Comparison of ENCODE assay signal across 8 cellular contexts in the genomic region with DNA sequence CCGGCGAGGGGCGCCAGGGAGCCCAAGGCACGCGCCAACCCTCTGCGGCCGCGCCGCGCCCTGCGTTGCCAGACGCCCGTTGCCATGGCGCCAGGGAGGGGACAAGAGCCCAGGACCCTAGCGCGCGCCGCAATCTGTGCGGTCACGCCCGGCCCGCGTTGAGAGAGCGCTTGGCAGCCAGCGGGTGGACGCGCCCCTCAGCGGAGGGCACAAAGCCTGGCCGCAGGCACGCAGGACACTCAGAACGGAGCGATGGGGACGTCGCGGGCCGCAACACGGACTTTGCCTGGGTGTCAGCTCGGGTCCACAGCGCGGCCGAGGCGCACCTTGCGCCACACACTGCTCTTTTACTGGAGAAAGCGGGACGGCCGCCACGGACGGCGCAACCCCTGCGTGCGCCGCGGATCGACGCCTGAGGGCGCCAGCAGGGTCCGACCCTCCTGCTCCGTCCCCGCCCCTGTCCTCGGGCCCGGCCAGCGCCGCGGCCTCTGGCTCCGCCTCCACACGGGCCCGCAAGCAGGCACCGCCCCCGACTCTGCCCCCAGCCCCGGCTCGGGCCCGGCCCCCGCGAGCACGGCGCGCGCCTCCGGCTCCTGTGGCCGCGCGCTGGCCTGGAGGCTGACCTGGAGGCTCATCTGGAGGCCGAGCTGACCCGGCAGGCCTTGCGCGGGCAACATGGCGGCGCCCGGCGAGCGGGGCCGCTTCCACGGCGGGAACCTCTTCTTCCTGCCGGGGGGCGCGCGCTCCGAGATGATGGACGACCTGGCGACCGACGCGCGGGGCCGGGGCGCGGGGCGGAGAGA. TPM values are rescaled to one million over a fixed set of nuclear protein-coding genes. Genes with fewer than 3 reads are reported as not detected.
DNase-seq lines count a peak whose midpoint lies in the region; ATAC-seq and TF ChIP-seq lines count a peak whose summit lies in the region.

A gene (plus strand): TSS at position 650 of the 803 bp plus-strand sequence. CDS start 26 bp downstream, at position 676.

- peak within 1 kb of the TSS; percentile 86 for H3K4me3 Mint-ChIP-seq in stimulated activated naive CD8-positive, alpha-beta T cell treated with anti-CD3 and anti-CD28 coated beads, Interleukin-15, Interleukin-2, amounts not matched to agents 100 ng/mL and 50 ng/mL, for 24 hours

- no peaks in the 10 kb centered on the region for H3K9me3 Mint-ChIP-seq in stimulated activated naive CD8-positive, alpha-beta T cell treated with anti-CD3 and anti-CD28 coated beads, Interleukin-15, Interleukin-2, amounts not matched to agents 100 ng/mL and 50 ng/mL, for 24 hours

- peaks cover 32% of the 10 kb centered on the region for H3K27me3 Mint-ChIP-seq in stimulated activated naive CD8-positive, alpha-beta T cell treated with anti-CD3 and anti-CD28 coated beads, Interleukin-15, Interleukin-2, amounts not matched to agents 100 ng/mL and 50 ng/mL, for 24 hours

- H3K4me1 Mint-ChIP-seq in stimulated activated naive CD8-positive, alpha-beta T cell treated with anti-CD3 and anti-CD28 coated beads, Interleukin-15, Interleukin-2, amounts not matched to agents 100 ng/mL and 50 ng/mL, for 24 hours (ENCODE audit: low read depth), result peaks cover 21% of the 10 kb centered on the region

- ATAC-seq in GM21367 (IDR thresholded peaks at IDR 0.05; ENCODE audit: unreplicated experiment), result peak; percentile 68

- TF ChIP-seq CTCF in epithelial cell of proximal tubule (conservative IDR thresholded peaks at IDR 0.05; ENCODE audit: low read depth, low read length), result peak; percentile 30

- DNase-seq in DMS153 treated with DMSO at 0.1 percent for 48 hours (lab: John Stamatoyannopoulos, UW; ENCODE audit: unreplicated experiment) (peak; percentile 74), HT-29 (ENCODE audit: low spot score) (peak; percentile 92), NOMO-1 treated with DMSO at 0.1 percent for 48 hours (lab: John Stamatoyannopoulos, UW; ENCODE audit: unreplicated experiment) (peak; percentile 86), activated T-cell treated with anti-CD3 and anti-CD28 coated beads for 48 hours (ENCODE audit: low read depth) (peak; percentile 83), epithelial cell of proximal tubule (ENCODE audit: low read depth) (no peak), middle frontal gyrus (ENCODE audit: extremely low spot score, low spot score) (peak; percentile 74)

- H3K27ac Mint-ChIP-seq in stimulated activated naive CD8-positive, alpha-beta T cell treated with anti-CD3 and anti-CD28 coated beads, Interleukin-15, Interleukin-2, amounts not matched to agents 100 ng/mL and 50 ng/mL, for 24 hours, result peak within 1 kb of the TSS; percentile 72

- peak within 1 kb of the TSS; percentile 77 for H3K4me3 ChIP-seq in epithelial cell of proximal tubule (ENCODE audit: low read depth, low read length)

- peaks cover 7% of the 10 kb centered on the region for H3K36me3 Mint-ChIP-seq in stimulated activated naive CD8-positive, alpha-beta T cell treated with anti-CD3 and anti-CD28 coated beads, Interleukin-15, Interleukin-2, amounts not matched to agents 100 ng/mL and 50 ng/mL, for 24 hours (ENCODE audit: low read depth)

RNA-seq across cellular contexts. Expression of the gene that starts here (rescaled TPM):
- 51.7 and 70.3 TPM in 2 replicates for total RNA-seq in HT-29 (2014; rRNA removed; shearing (Covaris generic))
- 21.5 and 36.3 TPM in 2 replicates for total RNA-seq in epithelial cell of proximal tubule
